Comparison of ENCODE assay signal across 16 cellular contexts in the genomic region with DNA sequence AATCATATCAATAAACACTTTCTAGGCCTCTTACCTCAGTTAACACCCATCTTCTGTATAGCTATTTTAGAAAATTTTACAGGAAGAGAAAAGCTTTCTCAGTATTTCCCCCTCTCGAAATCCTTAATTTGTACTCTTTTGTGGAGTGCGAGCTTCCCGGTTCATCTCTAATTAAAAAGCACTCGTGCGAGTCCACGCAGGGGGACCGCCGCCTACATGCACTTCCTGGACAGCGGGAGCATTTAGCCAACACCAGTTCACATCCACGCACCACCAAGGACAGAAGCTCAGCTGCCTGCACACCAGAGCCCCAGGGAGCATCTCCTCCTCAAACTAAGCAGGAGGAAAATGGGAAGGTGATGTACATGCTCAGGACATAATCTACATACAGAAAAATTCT.
DNase-seq lines count a peak whose midpoint lies in the region; ATAC-seq and TF ChIP-seq lines count a peak whose summit lies in the region.
"Had no signal": no experiment of that assay in that cellular context is flagged by ENCODE, and none has a peak within 500 bp of the region (broad histone marks: within the 10 kb centered on the region; RNA-seq: fewer than 3 reads in every experiment).

No MANE protein-coding gene starts in this region.

- H3K4me1 Mint-ChIP-seq in activated T-cell treated with anti-CD3 and anti-CD28 coated beads, Interleukin-2, amount 50 U/mL, for 72 hours (ENCODE audit: low read depth) = peaks cover 30% of the 10 kb centered on the region
- H3K4me1 Mint-ChIP-seq in chondrocyte (ENCODE audit: low read depth) = peaks cover 50% of the 10 kb centered on the region

- H3K27ac ChIP-seq in RWPE1 = peak overlapping the region; percentile 48; the same call in 1 of the 2 replicates
- no peak overlapping the region for H3K27ac ChIP-seq in sigmoid colon
- H3K27ac ChIP-seq: psoas muscle had no signal

- no peak for DNase-seq in activated T-cell treated with anti-CD3 and anti-CD28 coated beads, Interleukin-2, amount 50 U/mL, for 72 hours
- DNase-seq in activated T-cell treated with anti-CD3 and anti-CD28 coated beads for 4 hours = no peak
- no peak for DNase-seq in RWPE1 (ENCODE audit: low spot score)
- DNase-seq in mesenteric fat pad (ENCODE audit: low spot score) = peak; percentile 37
- DNase-seq in sigmoid colon = peak; percentile 20
- no peak for DNase-seq in chondrocyte (ENCODE audit: low spot score)
- DNase-seq in stimulated activated CD4-positive, alpha-beta T cell treated with anti-CD3 and anti-CD28 coated beads, Interleukin-12 subunit alpha, Interleukin-12 subunit beta, amount 100 ng/mL, for 4 hours = no peak
- DNase-seq: ACHN; activated CD4-positive, alpha-beta T cell treated with anti-CD3 and anti-CD28 coated beads, Interleukin-2, amount 50 U/mL, for 48 hours; NCI-H1436; psoas muscle; stimulated activated naive CD4-positive, alpha-beta T cell had no signal

- 92 to 93% methylated on average over 10 of the region's 10 CpGs for WGBS in sigmoid colon, 2 donors

- no peaks in the 10 kb centered on the region for H3K9me3 ChIP-seq in sigmoid colon
- H3K9me3 ChIP-seq: psoas muscle had no signal

- ATAC-seq in activated T-cell treated with anti-CD3 and anti-CD28 coated beads, Interleukin-2, amount 50 U/mL, for 72 hours (replicated peaks in 1 of 2) = no peak
- ATAC-seq in GM19397 (IDR thresholded peaks at IDR 0.05; ENCODE audit: unreplicated experiment) = no peak
- ATAC-seq: left colon, psoas muscle had no signal

- no peak for TF ChIP-seq POLR2A in sigmoid colon (IDR thresholded peaks at IDR 0.05)

- peaks cover 6 to 14% of the 10 kb centered on the region in 2 donors for H3K36me3 Mint-ChIP-seq in activated T-cell treated with anti-CD3 and anti-CD28 coated beads, Interleukin-2, amount 50 U/mL, for 72 hours (ENCODE audit: insufficient read depth in 2 of 2)
- peaks cover 19% of the 10 kb centered on the region for H3K36me3 Mint-ChIP-seq in chondrocyte (ENCODE audit: low read depth)

- CTCF ChIA-PET in RWPE1 (lab: Yijun Ruan, JAX) = no interaction called here

- peaks cover 2% of the 10 kb centered on the region in 2 donors for H3K9me3 Mint-ChIP-seq in activated T-cell treated with anti-CD3 and anti-CD28 coated beads, Interleukin-2, amount 50 U/mL, for 72 hours
- H3K9me3 Mint-ChIP-seq in chondrocyte (ENCODE audit: low read depth) = no peaks in the 10 kb centered on the region

- H3K4me1 ChIP-seq in sigmoid colon = peaks cover 0 to 21% (median 17%) of the 10 kb centered on the region in 4 donors
- H3K4me1 ChIP-seq: Caco-2 had no signal

- no peak overlapping the region for H3K4me3 ChIP-seq in sigmoid colon
- H3K4me3 ChIP-seq: coronary artery, psoas muscle had no signal

- H3K27me3 ChIP-seq in sigmoid colon = no peaks in the 10 kb centered on the region

- no peaks in the 10 kb centered on the region for H3K27me3 Mint-ChIP-seq in activated T-cell treated with anti-CD3 and anti-CD28 coated beads, Interleukin-2, amount 50 U/mL, for 72 hours (ENCODE audit: low read depth)
- H3K27me3 Mint-ChIP-seq in chondrocyte (ENCODE audit: low read depth) = no peaks in the 10 kb centered on the region

- POLR2A ChIA-PET in RWPE1 (lab: Yijun Ruan, JAX; ENCODE audit: low non-redundant PET) = no interaction called here

- TF ChIP-seq CTCF in RWPE1 (conservative IDR thresholded peaks at IDR 0.05; ENCODE audit: low read depth) (no peak), sigmoid colon (IDR thresholded peaks at IDR 0.05) (no peak), chondrocyte (IDR thresholded peaks at IDR 0.05) (no peak)

- TF ChIP-seq EP300 in sigmoid colon (IDR thresholded peaks at IDR 0.05) = no peak

- H3K4me3 Mint-ChIP-seq in activated T-cell treated with anti-CD3 and anti-CD28 coated beads, Interleukin-2, amount 50 U/mL, for 72 hours = no peak overlapping the region
- H3K4me3 Mint-ChIP-seq in chondrocyte (ENCODE audit: unreplicated experiment) = no peak overlapping the region

- intact Hi-C loops in sigmoid colon (cut with DNase I) = no loop called here

- H3K36me3 ChIP-seq in sigmoid colon = peaks cover 0 to 13% (median 0%) of the 10 kb centered on the region in 4 donors

- peak overlapping the region; percentile 73 for H3K27ac Mint-ChIP-seq in activated T-cell treated with anti-CD3 and anti-CD28 coated beads, Interleukin-2, amount 50 U/mL, for 72 hours
- H3K27ac Mint-ChIP-seq in chondrocyte (ENCODE audit: unreplicated experiment) = no peak overlapping the region

Comparison
In these comparisons a context has a peak if more than half of its experiments do, and no peak if none do; other contexts are left out.
1. DNase-seq: peak in mesenteric fat pad (single experiment) and sigmoid colon (single experiment); none in activated T-cell treated with anti-CD3 and anti-CD28 coated beads, Interleukin-2, amount 50 U/mL, for 72 hours (0 of 2), activated T-cell treated with anti-CD3 and anti-CD28 coated beads for 4 hours (single experiment), RWPE1 (single experiment), chondrocyte (single experiment) and stimulated activated CD4-positive, alpha-beta T cell treated with anti-CD3 and anti-CD28 coated beads, Interleukin-12 subunit alpha, Interleukin-12 subunit beta, amount 100 ng/mL, for 4 hours (single experiment).